In genomic region chr2:207692206-207693065, GRCh38 we compare ENCODE assay signal across 8 cellular contexts. TPM values are rescaled to one million over a fixed set of nuclear protein-coding genes. Genes with fewer than 3 reads are reported as not detected.
DNase-seq lines count a peak whose midpoint lies in the region; ATAC-seq and TF ChIP-seq lines count a peak whose summit lies in the region.

No MANE protein-coding gene starts in this region.

- H3K4me3 ChIP-seq in CD4-positive, CD25-positive, alpha-beta regulatory T cell (ENCODE audit: low read depth, low read length): no peak overlapping the region
- no peak overlapping the region for H3K4me3 ChIP-seq in H7 (ENCODE audit: insufficient read depth, low read depth, low read length)
- no peak overlapping the region for H3K4me3 ChIP-seq in Panc1 (ENCODE audit: low read depth in 2 of 2, low read length in 2 of 2)

- H3K27ac ChIP-seq in CD4-positive, CD25-positive, alpha-beta regulatory T cell (ENCODE audit: insufficient read depth, low read length, poor library complexity, severe bottlenecking): no peak overlapping the region
- H3K27ac ChIP-seq in Panc1 (ENCODE audit: low read length): no peak overlapping the region

- H3K9me3 ChIP-seq in CD4-positive, CD25-positive, alpha-beta regulatory T cell (ENCODE audit: control insufficient read depth in 2 of 2, low read length in 2 of 2): no peaks in the 10 kb centered on the region
- no peaks in the 10 kb centered on the region for H3K9me3 ChIP-seq in Panc1 (ENCODE audit: control insufficient read depth, insufficient read depth, low read depth, low read length)

- H3K4me3 Mint-ChIP-seq in CD4-positive, CD25-positive, alpha-beta regulatory T cell: no peak overlapping the region
- no peak overlapping the region for H3K4me3 Mint-ChIP-seq in activated naive CD4-positive, alpha-beta T cell treated with anti-CD3 and anti-CD28 coated beads for 36 hours

- DNase-seq in CD4-positive, CD25-positive, alpha-beta regulatory T cell: peak in 2 of 3 donors; percentile 43 to 68
- peak; percentile 80 for DNase-seq in H7
- DNase-seq in Panc1 (ENCODE audit: low read depth, low spot score): no peak
- DNase-seq in activated naive CD4-positive, alpha-beta T cell treated with anti-CD3 and anti-CD28 coated beads for 36 hours: peak; percentile 61
- DNase-seq in iPS-NIHi7 (ENCODE audit: extremely low spot score): peak; percentile 72
- DNase-seq in stimulated activated CD8-positive, alpha-beta memory T cell treated with anti-CD3 and anti-CD28 coated beads, Interleukin-4, amount 100 ng/mL, for 4 hours (ENCODE audit: low read depth in 2 of 2, low spot score in 1 of 2): peak; percentile 21 to 30
- no peak for DNase-seq in sciatic nerve (ENCODE audit: low spot score)

- peak; percentile 55 to 72 for ATAC-seq in CD4-positive, CD25-positive, alpha-beta regulatory T cell (ENCODE audit: low read depth in 2 of 2)
- ATAC-seq in Panc1 (peak; percentile 84), GM19397 (IDR thresholded peaks at IDR 0.05; ENCODE audit: unreplicated experiment) (no peak), sciatic nerve (no peak)

- peak; percentile 82 for TF ChIP-seq CTCF in Panc1 (IDR thresholded peaks at IDR 0.05)

- no peaks in the 10 kb centered on the region for H3K27me3 ChIP-seq in CD4-positive, CD25-positive, alpha-beta regulatory T cell (ENCODE audit: control insufficient read depth, insufficient read depth, low read length)
- H3K27me3 ChIP-seq in H7 (ENCODE audit: control insufficient read depth, insufficient read depth, low read length) (no peaks in the 10 kb centered on the region), Panc1 (ENCODE audit: control insufficient read depth, insufficient read depth, low read length) (no peaks in the 10 kb centered on the region)

- in situ Hi-C loops in Panc1 (cut with HindIII; ENCODE audit: low pct_unique_long_range_greater_than_20kb, low sequenced_read_pairs): no loop called here

- no peaks in the 10 kb centered on the region for H3K4me1 ChIP-seq in CD4-positive, CD25-positive, alpha-beta regulatory T cell (ENCODE audit: control insufficient read depth, insufficient read depth, low read length, poor library complexity, severe bottlenecking)
- peaks cover 3% of the 10 kb centered on the region; the same call in 1 of the 2 replicates for H3K4me1 ChIP-seq in Panc1 (ENCODE audit: control insufficient read depth, insufficient read depth, low read length)

- no peaks in the 10 kb centered on the region for H3K9me3 Mint-ChIP-seq in CD4-positive, CD25-positive, alpha-beta regulatory T cell
- no peaks in the 10 kb centered on the region for H3K9me3 Mint-ChIP-seq in activated naive CD4-positive, alpha-beta T cell treated with anti-CD3 and anti-CD28 coated beads for 36 hours

- CTCF ChIA-PET in Panc1 (lab: Charles Lee): interaction anchor here (0.6 kb wide), 3 partner anchors 40 to 124 kb away, joined by 3 to 5 read pairs (median 3); no protein-coding TSS in a partner anchor
- CTCF ChIA-PET in activated naive CD4-positive, alpha-beta T cell treated with anti-CD3 and anti-CD28 coated beads for 36 hours (lab: Charles Lee): interaction anchor here (0.7 to 1.3 kb wide), 4 partner anchors 26 to 348 kb away, joined by 3 to 6 read pairs (median 4); no protein-coding TSS in a partner anchor

- no TSS peak for BruUV-seq in Panc1 (replicated peaks; lab: Mats Ljungman, UMichigan)

- no peak overlapping the region for H3K27ac Mint-ChIP-seq in CD4-positive, CD25-positive, alpha-beta regulatory T cell
- no peak overlapping the region for H3K27ac Mint-ChIP-seq in activated naive CD4-positive, alpha-beta T cell treated with anti-CD3 and anti-CD28 coated beads for 36 hours

- peaks cover 0 to 6% (median 4%) of the 10 kb centered on the region in 4 donors for H3K4me1 Mint-ChIP-seq in CD4-positive, CD25-positive, alpha-beta regulatory T cell
- peaks cover 11% of the 10 kb centered on the region for H3K4me1 Mint-ChIP-seq in activated naive CD4-positive, alpha-beta T cell treated with anti-CD3 and anti-CD28 coated beads for 36 hours (ENCODE audit: low read depth)

- POLR2A ChIA-PET in Panc1 (lab: Charles Lee): interaction anchor here (0.6 kb wide), 2 partner anchors 12 to 18 kb away, joined by 7 to 10 read pairs; no protein-coding TSS in a partner anchor

- H3K36me3 Mint-ChIP-seq in CD4-positive, CD25-positive, alpha-beta regulatory T cell: no peaks in the 10 kb centered on the region
- H3K36me3 Mint-ChIP-seq in activated naive CD4-positive, alpha-beta T cell treated with anti-CD3 and anti-CD28 coated beads for 36 hours (ENCODE audit: low read depth): no peaks in the 10 kb centered on the region

- intact Hi-C loops in Panc1 (cut with micrococcal nuclease; ENCODE audit: unreplicated experiment): no loop called here
- intact Hi-C loops in activated naive CD4-positive, alpha-beta T cell treated with anti-CD3 and anti-CD28 coated beads for 36 hours (cut with micrococcal nuclease): no loop called here
- intact Hi-C loops in sciatic nerve (cut with DNase I): no loop called here

- peaks cover 8% of the 10 kb centered on the region for H3K27me3 Mint-ChIP-seq in CD4-positive, CD25-positive, alpha-beta regulatory T cell
- no peaks in the 10 kb centered on the region for H3K27me3 Mint-ChIP-seq in activated naive CD4-positive, alpha-beta T cell treated with anti-CD3 and anti-CD28 coated beads for 36 hours (ENCODE audit: low read depth)

- no peaks in the 10 kb centered on the region for H3K36me3 ChIP-seq in CD4-positive, CD25-positive, alpha-beta regulatory T cell (ENCODE audit: control insufficient read depth, insufficient read depth, low read length)
- H3K36me3 ChIP-seq in H7 (replicated peaks; ENCODE audit: control insufficient read depth, insufficient read depth, low read length) (no peaks in the 10 kb centered on the region), Panc1 (ENCODE audit: control insufficient read depth, insufficient read depth, low read length) (no peaks in the 10 kb centered on the region)

RNA-seq across cellular contexts. Expression of gene CCNYL1, which starts 19.0 kb away (rescaled TPM):
- total RNA-seq in CD4-positive, CD25-positive, alpha-beta regulatory T cell: 13.1 TPM
- polyA plus RNA-seq in CD4-positive, CD25-positive, alpha-beta regulatory T cell: 1 to 10 TPM in 2 of 4 donors, under 1 TPM in 2; 0.81 to 1.3 (median 1.0) TPM
- total RNA-seq in H7 (2014; rRNA removed; shearing (Covaris generic)): 10.9 and 11.5 TPM in 2 replicates
- 31.4 TPM for total RNA-seq in Panc1 (2021; ENCODE audit: unreplicated experiment)
- polyA plus RNA-seq in Panc1 (2012; ENCODE audit: insufficient read length): 18.4 TPM
- total RNA-seq in activated naive CD4-positive, alpha-beta T cell treated with anti-CD3 and anti-CD28 coated beads for 36 hours: 1 to 10 TPM; 2.5 to 2.7 TPM
- 19.3 TPM for total RNA-seq in sciatic nerve

Comparison
In these comparisons a context has a peak if more than half of its experiments do, and no peak if none do; other contexts are left out.
1. ATAC-seq: peak in CD4-positive, CD25-positive, alpha-beta regulatory T cell (2 of 2) and Panc1 (single experiment); none in GM19397 (single experiment) and sciatic nerve (single experiment).
2. DNase-seq: peak in CD4-positive, CD25-positive, alpha-beta regulatory T cell (2 of 3), H7 (single experiment), activated naive CD4-positive, alpha-beta T cell treated with anti-CD3 and anti-CD28 coated beads for 36 hours (single experiment), iPS-NIHi7 (single experiment) and stimulated activated CD8-positive, alpha-beta memory T cell treated with anti-CD3 and anti-CD28 coated beads, Interleukin-4, amount 100 ng/mL, for 4 hours (2 of 2); none in Panc1 (single experiment) and sciatic nerve (single experiment).